In the genomic region with DNA sequence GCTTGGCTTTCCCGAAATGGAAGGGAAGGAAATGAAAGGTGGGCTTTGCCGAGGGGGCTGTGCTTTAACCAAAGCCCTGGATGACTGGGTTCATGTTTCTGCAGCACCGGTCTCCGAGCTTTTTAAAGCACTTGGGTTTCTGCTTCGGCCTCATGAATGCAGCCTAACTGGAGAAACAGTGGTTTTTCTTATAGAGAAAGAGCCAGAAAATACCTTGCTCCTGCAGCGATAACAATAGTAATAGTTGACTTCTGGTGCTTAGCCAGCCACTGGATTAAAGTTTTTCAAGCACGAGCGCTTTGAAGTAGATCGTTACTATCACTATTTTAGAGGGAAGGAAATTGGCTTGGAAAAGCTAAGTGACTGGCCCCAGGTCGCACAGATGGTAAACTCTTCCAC, we compare ENCODE assay signal across 8 cellular contexts. TPM values are rescaled to one million over a fixed set of nuclear protein-coding genes. Genes with fewer than 3 reads are reported as not detected.
DNase-seq lines count a peak whose midpoint lies in the region; TF ChIP-seq lines count a peak whose summit lies in the region.

No MANE protein-coding gene starts in this region.

- H3K27ac Mint-ChIP-seq in activated naive CD4-positive, alpha-beta T cell treated with anti-CD3 and anti-CD28 coated beads, Interleukin-2, amount 50 U/mL, for 24 hours: peak overlapping the region; percentile 6
- peak overlapping the region; percentile 95 for H3K27ac Mint-ChIP-seq in type B pancreatic cell

- peak overlapping the region; percentile 92 for H3K4me3 Mint-ChIP-seq in activated naive CD4-positive, alpha-beta T cell treated with anti-CD3 and anti-CD28 coated beads, Interleukin-2, amount 50 U/mL, for 24 hours
- peak overlapping the region; percentile 95 for H3K4me3 Mint-ChIP-seq in type B pancreatic cell

- no peaks in the 10 kb centered on the region for H3K9me3 Mint-ChIP-seq in activated naive CD4-positive, alpha-beta T cell treated with anti-CD3 and anti-CD28 coated beads, Interleukin-2, amount 50 U/mL, for 24 hours
- no peaks in the 10 kb centered on the region for H3K9me3 Mint-ChIP-seq in type B pancreatic cell

- H3K36me3 Mint-ChIP-seq in activated naive CD4-positive, alpha-beta T cell treated with anti-CD3 and anti-CD28 coated beads, Interleukin-2, amount 50 U/mL, for 24 hours: no peaks in the 10 kb centered on the region
- peaks cover 9% of the 10 kb centered on the region for H3K36me3 Mint-ChIP-seq in type B pancreatic cell

- peaks cover 33% of the 10 kb centered on the region for H3K4me1 Mint-ChIP-seq in activated naive CD4-positive, alpha-beta T cell treated with anti-CD3 and anti-CD28 coated beads, Interleukin-2, amount 50 U/mL, for 24 hours
- H3K4me1 Mint-ChIP-seq in type B pancreatic cell (ENCODE audit: unreplicated experiment): peaks cover 45% of the 10 kb centered on the region

- intact Hi-C loops in lower leg skin (cut with DNase I; ENCODE audit: low total_unique reads): no loop called here

- peak overlapping the region; percentile 54 for H3K4me3 ChIP-seq in astrocyte of the cerebellum (ENCODE audit: low read depth, low read length)
- H3K4me3 ChIP-seq in lower leg skin (ENCODE audit: low read depth, poor library complexity, severe bottlenecking): peak overlapping the region; percentile 77

- in situ Hi-C loops in astrocyte of the cerebellum (cut with HindIII; ENCODE audit: low sequenced_read_pairs): no loop called here

- no peak for DNase-seq in activated naive CD4-positive, alpha-beta T cell (lab: John Stamatoyannopoulos, UW)
- DNase-seq in HT-29 (ENCODE audit: low spot score) (peak; percentile 49), astrocyte of the cerebellum (ENCODE audit: low read depth) (no peak), lower leg skin (ENCODE audit: low spot score in 2 of 2) (no peak), type B pancreatic cell (ENCODE audit: extremely low spot score, unreplicated experiment) (no peak), middle frontal gyrus (ENCODE audit: extremely low spot score, low spot score) (no peak), DMS 273 (lab: John Stamatoyannopoulos, UW; ENCODE audit: unreplicated experiment) (no peak)

- TF ChIP-seq CTCF in astrocyte of the cerebellum (IDR thresholded peaks at IDR 0.05; ENCODE audit: low read depth, low read length, missing control alignments): no peak
- TF ChIP-seq CTCF in lower leg skin (IDR thresholded peaks at IDR 0.05): no peak
- no peak for TF ChIP-seq CTCF in type B pancreatic cell (conservative IDR thresholded peaks at IDR 0.05)

- no peak for TF ChIP-seq POLR2A in lower leg skin (IDR thresholded peaks at IDR 0.05)

- H3K27me3 Mint-ChIP-seq in activated naive CD4-positive, alpha-beta T cell treated with anti-CD3 and anti-CD28 coated beads, Interleukin-2, amount 50 U/mL, for 24 hours: no peaks in the 10 kb centered on the region
- no peaks in the 10 kb centered on the region for H3K27me3 Mint-ChIP-seq in type B pancreatic cell

- 1% methylated on average over 10 of the region's 10 CpGs for WGBS in lower leg skin, 2 donors

RNA-seq across cellular contexts. Expression of a gene that starts 0.5 kb away (rescaled TPM):
- total RNA-seq in HT-29 (2014; rRNA removed; shearing (Covaris generic)): 10.5 and 14.5 TPM in 2 replicates
- total RNA-seq in lower leg skin (10 to 100 TPM; 27.0 to 67.5 (median 29.4) TPM), type B pancreatic cell (ENCODE audit: low replicate concordance) (49.5 and 61.1 TPM in 2 replicates)
